ENCODE assay signal across 1 cellular context in the genomic region with DNA sequence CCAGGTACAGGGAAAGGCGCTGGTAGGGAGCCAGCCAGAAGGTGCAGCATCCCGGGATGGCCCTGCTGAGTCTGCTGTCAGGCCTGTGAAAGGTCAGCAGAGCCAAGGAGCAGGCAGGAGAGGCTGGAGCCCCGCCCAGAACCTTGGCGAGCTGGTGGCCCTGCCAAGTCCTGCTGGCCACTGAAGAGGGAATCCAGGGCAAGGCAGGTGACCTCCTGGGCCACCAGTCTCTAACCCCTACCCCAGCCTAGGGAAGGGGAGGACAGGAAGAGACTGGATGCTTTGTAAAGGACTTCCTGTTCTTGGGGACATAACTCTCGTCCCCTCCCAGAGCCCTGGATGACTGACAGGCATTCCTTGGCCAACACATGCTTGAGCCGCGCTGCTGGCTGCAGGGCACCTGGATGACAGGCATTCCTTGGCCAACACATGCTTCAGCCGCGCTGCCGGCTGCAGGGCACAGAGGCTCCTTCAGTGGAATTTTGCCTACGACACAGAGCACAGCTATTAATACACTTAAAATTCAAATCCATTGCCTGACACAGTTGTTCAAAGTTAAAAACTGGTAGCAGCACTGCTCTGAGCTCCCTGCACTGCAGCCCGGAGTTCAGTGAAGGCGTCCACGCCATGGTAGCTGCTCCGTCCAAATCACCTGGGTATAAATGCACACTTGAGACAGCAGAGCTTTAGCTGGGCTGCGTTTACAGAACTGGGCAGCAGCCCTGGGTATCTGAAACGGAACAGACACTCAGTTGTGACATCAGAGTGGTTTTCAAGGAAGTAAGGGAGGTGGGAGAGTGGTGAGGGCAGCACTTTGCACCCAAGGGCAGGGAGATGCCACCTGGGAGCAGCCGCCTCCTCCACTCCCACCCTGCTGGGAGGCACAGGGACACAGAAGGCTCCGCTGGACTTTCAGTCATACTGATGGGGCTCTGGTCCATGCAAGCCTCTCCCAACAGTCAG.
TF ChIP-seq lines count a peak whose summit lies in the region.

No MANE protein-coding gene starts in this region.

TF ChIP-seq in K562, 482 proteins besides CTCF, POLR2A, EP300 and RAD21 (continued from another document):
- TF ChIP-seq SIN3A (IDR thresholded peaks at IDR 0.05; ENCODE audit: borderline replicate concordance in 2 of 2, control insufficient read depth in 1 of 2, low read depth in 2 of 2, low read length in 2 of 2) (peak in 1 of 2 experiments; percentile 57; a peak in 2 of 4 replicates), GABPB1 (CRISPR knock-in tag; IDR thresholded peaks at IDR 0.05) (peak; percentile 31; the same call in 1 of the 2 replicates), RBFOX2 (IDR thresholded peaks at IDR 0.05; ENCODE audit: low read depth, low read length) (peak; percentile 52), ZNF134 (CRISPR knock-in tag; conservative IDR thresholded peaks at IDR 0.05) (no peak), KAT7 (CRISPR knock-in tag; IDR thresholded peaks at IDR 0.05; ENCODE audit: borderline replicate concordance) (0 out of 2 replicates have a peak, but pooled peaks have one; percentile 61), TAF7 (tag; IDR thresholded peaks at IDR 0.05) (no peak), CREB1 (IDR thresholded peaks at IDR 0.05) (no peak), CREB1 (CRISPR knock-in tag; IDR thresholded peaks at IDR 0.05) (no peak), MEIS2 (IDR thresholded peaks at IDR 0.05; ENCODE audit: partially characterized antibody) (peak; percentile 62), SMAD2 (IDR thresholded peaks at IDR 0.05; ENCODE audit: low read depth, low read length) (no peak), CBX1 (IDR thresholded peaks at IDR 0.05; ENCODE audit: low read depth) (0 out of 2 replicates have a peak, but pooled peaks have one; percentile 16), SUPT5H (IDR thresholded peaks at IDR 0.05) (peak; percentile 18; the same call in 1 of the 2 replicates), ZBTB7A (IDR thresholded peaks at IDR 0.05; ENCODE audit: borderline replicate concordance, control insufficient read depth, low read depth, low read length) (peak; percentile 29; the same call in 1 of the 2 replicates), CTBP1 (IDR thresholded peaks at IDR 0.05; ENCODE audit: borderline replicate concordance) (no peak), HNRNPH1 (optimal IDR thresholded peaks at IDR 0.05; ENCODE audit: low read depth, low read length) (no peak), CBX2 (IDR thresholded peaks at IDR 0.05; ENCODE audit: insufficient read depth, low read length, poor library complexity, severe bottlenecking) (no peak)
- TF ChIP-seq, protein P1, sequence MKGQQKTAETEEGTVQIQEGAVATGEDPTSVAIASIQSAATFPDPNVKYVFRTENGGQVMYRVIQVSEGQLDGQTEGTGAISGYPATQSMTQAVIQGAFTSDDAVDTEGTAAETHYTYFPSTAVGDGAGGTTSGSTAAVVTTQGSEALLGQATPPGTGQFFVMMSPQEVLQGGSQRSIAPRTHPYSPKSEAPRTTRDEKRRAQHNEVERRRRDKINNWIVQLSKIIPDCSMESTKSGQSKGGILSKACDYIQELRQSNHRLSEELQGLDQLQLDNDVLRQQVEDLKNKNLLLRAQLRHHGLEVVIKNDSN (CRISPR knock-in tag; IDR thresholded peaks at IDR 0.05) = no peak
- TF ChIP-seq, protein P2, sequence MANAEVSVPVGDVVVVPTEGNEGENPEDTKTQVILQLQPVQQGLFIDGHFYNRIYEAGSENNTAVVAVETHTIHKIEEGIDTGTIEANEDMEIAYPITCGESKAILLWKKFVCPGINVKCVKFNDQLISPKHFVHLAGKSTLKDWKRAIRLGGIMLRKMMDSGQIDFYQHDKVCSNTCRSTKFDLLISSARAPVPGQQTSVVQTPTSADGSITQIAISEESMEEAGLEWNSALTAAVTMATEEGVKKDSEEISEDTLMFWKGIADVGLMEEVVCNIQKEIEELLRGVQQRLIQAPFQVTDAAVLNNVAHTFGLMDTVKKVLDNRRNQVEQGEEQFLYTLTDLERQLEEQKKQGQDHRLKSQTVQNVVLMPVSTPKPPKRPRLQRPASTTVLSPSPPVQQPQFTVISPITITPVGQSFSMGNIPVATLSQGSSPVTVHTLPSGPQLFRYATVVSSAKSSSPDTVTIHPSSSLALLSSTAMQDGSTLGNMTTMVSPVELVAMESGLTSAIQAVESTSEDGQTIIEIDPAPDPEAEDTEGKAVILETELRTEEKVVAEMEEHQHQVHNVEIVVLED (CRISPR knock-in tag; IDR thresholded peaks at IDR 0.05) = no peak
- TF ChIP-seq, protein P3, sequence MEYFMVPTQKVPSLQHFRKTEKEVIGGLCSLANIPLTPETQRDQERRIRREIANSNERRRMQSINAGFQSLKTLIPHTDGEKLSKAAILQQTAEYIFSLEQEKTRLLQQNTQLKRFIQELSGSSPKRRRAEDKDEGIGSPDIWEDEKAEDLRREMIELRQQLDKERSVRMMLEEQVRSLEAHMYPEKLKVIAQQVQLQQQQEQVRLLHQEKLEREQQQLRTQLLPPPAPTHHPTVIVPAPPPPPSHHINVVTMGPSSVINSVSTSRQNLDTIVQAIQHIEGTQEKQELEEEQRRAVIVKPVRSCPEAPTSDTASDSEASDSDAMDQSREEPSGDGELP (CRISPR knock-in tag; IDR thresholded peaks at IDR 0.05; ENCODE audit: borderline replicate concordance) = no peak; the same call in 1 of the 2 replicates
- TF ChIP-seq, protein P4, sequence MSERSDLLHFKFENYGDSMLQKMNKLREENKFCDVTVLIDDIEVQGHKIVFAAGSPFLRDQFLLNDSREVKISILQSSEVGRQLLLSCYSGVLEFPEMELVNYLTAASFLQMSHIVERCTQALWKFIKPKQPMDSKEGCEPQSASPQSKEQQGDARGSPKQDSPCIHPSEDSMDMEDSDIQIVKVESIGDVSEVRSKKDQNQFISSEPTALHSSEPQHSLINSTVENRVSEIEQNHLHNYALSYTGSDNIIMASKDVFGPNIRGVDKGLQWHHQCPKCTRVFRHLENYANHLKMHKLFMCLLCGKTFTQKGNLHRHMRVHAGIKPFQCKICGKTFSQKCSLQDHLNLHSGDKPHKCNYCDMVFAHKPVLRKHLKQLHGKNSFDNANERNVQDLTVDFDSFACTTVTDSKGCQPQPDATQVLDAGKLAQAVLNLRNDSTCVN (CRISPR knock-in tag; IDR thresholded peaks at IDR 0.05) = no peak
- TF ChIP-seq, protein P5, sequence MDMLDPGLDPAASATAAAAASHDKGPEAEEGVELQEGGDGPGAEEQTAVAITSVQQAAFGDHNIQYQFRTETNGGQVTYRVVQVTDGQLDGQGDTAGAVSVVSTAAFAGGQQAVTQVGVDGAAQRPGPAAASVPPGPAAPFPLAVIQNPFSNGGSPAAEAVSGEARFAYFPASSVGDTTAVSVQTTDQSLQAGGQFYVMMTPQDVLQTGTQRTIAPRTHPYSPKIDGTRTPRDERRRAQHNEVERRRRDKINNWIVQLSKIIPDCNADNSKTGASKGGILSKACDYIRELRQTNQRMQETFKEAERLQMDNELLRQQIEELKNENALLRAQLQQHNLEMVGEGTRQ (CRISPR knock-in tag; IDR thresholded peaks at IDR 0.05) = no peak
- TF ChIP-seq, protein P6, sequence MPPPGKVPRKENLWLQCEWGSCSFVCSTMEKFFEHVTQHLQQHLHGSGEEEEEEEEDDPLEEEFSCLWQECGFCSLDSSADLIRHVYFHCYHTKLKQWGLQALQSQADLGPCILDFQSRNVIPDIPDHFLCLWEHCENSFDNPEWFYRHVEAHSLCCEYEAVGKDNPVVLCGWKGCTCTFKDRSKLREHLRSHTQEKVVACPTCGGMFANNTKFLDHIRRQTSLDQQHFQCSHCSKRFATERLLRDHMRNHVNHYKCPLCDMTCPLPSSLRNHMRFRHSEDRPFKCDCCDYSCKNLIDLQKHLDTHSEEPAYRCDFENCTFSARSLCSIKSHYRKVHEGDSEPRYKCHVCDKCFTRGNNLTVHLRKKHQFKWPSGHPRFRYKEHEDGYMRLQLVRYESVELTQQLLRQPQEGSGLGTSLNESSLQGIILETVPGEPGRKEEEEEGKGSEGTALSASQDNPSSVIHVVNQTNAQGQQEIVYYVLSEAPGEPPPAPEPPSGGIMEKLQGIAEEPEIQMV (tag; conservative IDR thresholded peaks at IDR 0.05; ENCODE audit: low read depth) = no peak
- TF ChIP-seq, protein P7, sequence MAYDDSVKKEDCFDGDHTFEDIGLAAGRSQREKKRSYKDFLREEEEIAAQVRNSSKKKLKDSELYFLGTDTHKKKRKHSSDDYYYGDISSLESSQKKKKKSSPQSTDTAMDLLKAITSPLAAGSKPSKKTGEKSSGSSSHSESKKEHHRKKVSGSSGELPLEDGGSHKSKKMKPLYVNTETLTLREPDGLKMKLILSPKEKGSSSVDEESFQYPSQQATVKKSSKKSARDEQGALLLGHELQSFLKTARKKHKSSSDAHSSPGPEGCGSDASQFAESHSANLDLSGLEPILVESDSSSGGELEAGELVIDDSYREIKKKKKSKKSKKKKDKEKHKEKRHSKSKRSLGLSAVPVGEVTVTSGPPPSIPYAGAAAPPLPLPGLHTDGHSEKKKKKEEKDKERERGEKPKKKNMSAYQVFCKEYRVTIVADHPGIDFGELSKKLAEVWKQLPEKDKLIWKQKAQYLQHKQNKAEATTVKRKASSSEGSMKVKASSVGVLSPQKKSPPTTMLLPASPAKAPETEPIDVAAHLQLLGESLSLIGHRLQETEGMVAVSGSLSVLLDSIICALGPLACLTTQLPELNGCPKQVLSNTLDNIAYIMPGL (CRISPR knock-in tag; IDR thresholded peaks at IDR 0.05) = no peak
- TF ChIP-seq, protein P8, sequence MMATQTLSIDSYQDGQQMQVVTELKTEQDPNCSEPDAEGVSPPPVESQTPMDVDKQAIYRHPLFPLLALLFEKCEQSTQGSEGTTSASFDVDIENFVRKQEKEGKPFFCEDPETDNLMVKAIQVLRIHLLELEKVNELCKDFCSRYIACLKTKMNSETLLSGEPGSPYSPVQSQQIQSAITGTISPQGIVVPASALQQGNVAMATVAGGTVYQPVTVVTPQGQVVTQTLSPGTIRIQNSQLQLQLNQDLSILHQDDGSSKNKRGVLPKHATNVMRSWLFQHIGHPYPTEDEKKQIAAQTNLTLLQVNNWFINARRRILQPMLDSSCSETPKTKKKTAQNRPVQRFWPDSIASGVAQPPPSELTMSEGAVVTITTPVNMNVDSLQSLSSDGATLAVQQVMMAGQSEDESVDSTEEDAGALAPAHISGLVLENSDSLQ (IDR thresholded peaks at IDR 0.05) = peak; percentile 97
- TF ChIP-seq, protein P9, sequence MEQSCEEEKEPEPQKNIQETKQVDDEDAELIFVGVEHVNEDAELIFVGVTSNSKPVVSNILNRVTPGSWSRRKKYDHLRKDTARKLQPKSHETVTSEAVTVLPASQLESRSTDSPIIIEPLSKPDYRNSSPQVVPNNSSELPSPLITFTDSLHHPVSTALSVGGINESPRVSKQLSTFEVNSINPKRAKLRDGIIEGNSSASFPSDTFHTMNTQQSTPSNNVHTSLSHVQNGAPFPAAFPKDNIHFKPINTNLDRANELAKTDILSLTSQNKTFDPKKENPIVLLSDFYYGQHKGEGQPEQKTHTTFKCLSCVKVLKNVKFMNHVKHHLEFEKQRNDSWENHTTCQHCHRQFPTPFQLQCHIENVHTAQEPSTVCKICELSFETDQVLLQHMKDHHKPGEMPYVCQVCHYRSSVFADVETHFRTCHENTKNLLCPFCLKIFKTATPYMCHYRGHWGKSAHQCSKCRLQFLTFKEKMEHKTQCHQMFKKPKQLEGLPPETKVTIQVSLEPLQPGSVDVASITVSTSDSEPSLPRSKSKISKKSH (CRISPR knock-in tag; IDR thresholded peaks at IDR 0.05) = no peak
- TF ChIP-seq, protein P10, sequence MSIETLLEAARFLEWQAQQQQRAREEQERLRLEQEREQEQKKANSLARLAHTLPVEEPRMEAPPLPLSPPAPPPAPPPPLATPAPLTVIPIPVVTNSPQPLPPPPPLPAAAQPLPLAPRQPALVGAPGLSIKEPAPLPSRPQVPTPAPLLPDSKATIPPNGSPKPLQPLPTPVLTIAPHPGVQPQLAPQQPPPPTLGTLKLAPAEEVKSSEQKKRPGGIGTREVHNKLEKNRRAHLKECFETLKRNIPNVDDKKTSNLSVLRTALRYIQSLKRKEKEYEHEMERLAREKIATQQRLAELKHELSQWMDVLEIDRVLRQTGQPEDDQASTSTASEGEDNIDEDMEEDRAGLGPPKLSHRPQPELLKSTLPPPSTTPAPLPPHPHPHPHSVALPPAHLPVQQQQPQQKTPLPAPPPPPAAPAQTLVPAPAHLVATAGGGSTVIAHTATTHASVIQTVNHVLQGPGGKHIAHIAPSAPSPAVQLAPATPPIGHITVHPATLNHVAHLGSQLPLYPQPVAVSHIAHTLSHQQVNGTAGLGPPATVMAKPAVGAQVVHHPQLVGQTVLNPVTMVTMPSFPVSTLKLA (conservative IDR thresholded peaks at IDR 0.05) = 0 out of 4 replicates have a peak, but pooled peaks of 1 of the 2 experiments have one; percentile 16
TF ChIP-seq in K562: peak in this region for 20.
